ENCODE assay signal across 8 cellular contexts in genomic region chr1:36384542-36385409, GRCh38. TPM values are rescaled to one million over a fixed set of nuclear protein-coding genes. Genes with fewer than 3 reads are reported as not detected.
DNase-seq lines count a peak whose midpoint lies in the region; ATAC-seq and TF ChIP-seq lines count a peak whose summit lies in the region.

No MANE protein-coding gene starts in this region.

- peak overlapping the region; percentile 75 for H3K27ac ChIP-seq in HEK293 (ENCODE audit: extremely low read depth, low read depth, low read length)

- DNase-seq in BE2C, result peak; percentile 41
- DNase-seq in NOMO-1 treated with DMSO at 0.1 percent for 48 hours (lab: John Stamatoyannopoulos, UW; ENCODE audit: unreplicated experiment), result peak; percentile 31
- DNase-seq in head of caudate nucleus, result peak in 36 of 42 donors; percentile 14 to 73 (median 42)
- DNase-seq in nucleus accumbens (lab: John Stamatoyannopoulos, UW), result peak in 29 of 56 donors; percentile 35 to 64 (median 49)
- no peak for DNase-seq in GM10266 (ENCODE audit: extremely low spot score)

- no peak for ATAC-seq in HG02885 (IDR thresholded peaks at IDR 0.05; ENCODE audit: poor library complexity, unreplicated experiment)

- peaks cover 75% of the 10 kb centered on the region for H3K4me1 Mint-ChIP-seq in activated naive CD4-positive, alpha-beta T cell treated with anti-CD3 and anti-CD28 coated beads, Interleukin-2, amount 50 U/mL, for 24 hours

- POLR2A ChIA-PET in HEK293 (lab: Yijun Ruan, JAX), result interaction anchor here (0.6 to 5.8 kb wide), 7 partner anchors 9 to 605 kb away, joined by 3 to 103 read pairs (median 5); partner anchors contain the start of genes LSM10 and OSCP1

- H3K4me3 ChIP-seq in BE2C (ENCODE audit: low read depth, low read length) (peak overlapping the region; percentile 82), HEK293 (ENCODE audit: low read depth, low read length) (peak overlapping the region; percentile 81)

- peaks cover 3% of the 10 kb centered on the region for H3K36me3 Mint-ChIP-seq in activated naive CD4-positive, alpha-beta T cell treated with anti-CD3 and anti-CD28 coated beads, Interleukin-2, amount 50 U/mL, for 24 hours

- TF ChIP-seq CTCF in BE2C (IDR thresholded peaks at IDR 0.05; ENCODE audit: low read depth, low read length) (no peak), HEK293 (tag by site-specific recombination; IDR thresholded peaks at IDR 0.05) (no peak), GM10266 (IDR thresholded peaks at IDR 0.05; ENCODE audit: control insufficient read depth, insufficient read depth, low read depth, missing control alignments) (no peak)

- H3K9me3 Mint-ChIP-seq in activated naive CD4-positive, alpha-beta T cell treated with anti-CD3 and anti-CD28 coated beads, Interleukin-2, amount 50 U/mL, for 24 hours, result no peaks in the 10 kb centered on the region

- intact Hi-C loops in head of caudate nucleus (cut with DNase I), result no loop called here

- H3K36me3 ChIP-seq in BE2C, result no peaks in the 10 kb centered on the region
- peaks cover 0 to 3% of the 10 kb centered on the region in 2 experiments; a peak in 1 of 3 replicates for H3K36me3 ChIP-seq in HEK293 (ENCODE audit: control insufficient read depth in 2 of 2, insufficient read depth in 1 of 2, low read length in 2 of 2)

- CTCF ChIA-PET in HEK293 (lab: Yijun Ruan, JAX), result interaction anchor here (0.6 to 3.1 kb wide), 4 partner anchors 16 to 62 kb away, joined by 3 to 14 read pairs (median 4); no protein-coding TSS in a partner anchor

- H3K4me1 ChIP-seq in BE2C (peaks cover 22% of the 10 kb centered on the region), HEK293 (ENCODE audit: control insufficient read depth, insufficient read depth, low read length) (peaks cover 3% of the 10 kb centered on the region)

- H3K27me3 Mint-ChIP-seq in activated naive CD4-positive, alpha-beta T cell treated with anti-CD3 and anti-CD28 coated beads, Interleukin-2, amount 50 U/mL, for 24 hours, result no peaks in the 10 kb centered on the region

- H3K27me3 ChIP-seq in BE2C, result no peaks in the 10 kb centered on the region

- no peaks in the 10 kb centered on the region for H3K9me3 ChIP-seq in BE2C
- H3K9me3 ChIP-seq in HEK293 (ENCODE audit: control insufficient read depth, insufficient read depth, low read depth, low read length), result no peaks in the 10 kb centered on the region

- peak overlapping the region; percentile 97 for H3K4me3 Mint-ChIP-seq in activated naive CD4-positive, alpha-beta T cell treated with anti-CD3 and anti-CD28 coated beads, Interleukin-2, amount 50 U/mL, for 24 hours

- H3K27ac Mint-ChIP-seq in activated naive CD4-positive, alpha-beta T cell treated with anti-CD3 and anti-CD28 coated beads, Interleukin-2, amount 50 U/mL, for 24 hours, result peak overlapping the region; percentile 91

TF ChIP-seq in HEK293, 187 proteins besides CTCF, POLR2A, EP300 and RAD21 (continues in another document):
- TF ChIP-seq ZNF366 (tag by site-specific recombination; conservative IDR thresholded peaks at IDR 0.05), result peak; percentile 70
- TF ChIP-seq IKZF3 (tag by site-specific recombination; IDR thresholded peaks at IDR 0.05), result peak; percentile 72
- TF ChIP-seq ZNF610 (tag by site-specific recombination; IDR thresholded peaks at IDR 0.05; ENCODE audit: borderline replicate concordance), result no peak
- TF ChIP-seq GLIS1 (tag by site-specific recombination; IDR thresholded peaks at IDR 0.05), result no peak; the same call in 1 of the 2 replicates
- no peak for TF ChIP-seq ZNF529 (tag by site-specific recombination; IDR thresholded peaks at IDR 0.05; ENCODE audit: insufficient replicate concordance)
- TF ChIP-seq ZBTB1 (tag by site-specific recombination; IDR thresholded peaks at IDR 0.05), result no peak
- no peak for TF ChIP-seq ZNF521 (tag by site-specific recombination; IDR thresholded peaks at IDR 0.05)
- no peak for TF ChIP-seq ZFP69B (tag by site-specific recombination; IDR thresholded peaks at IDR 0.05)
- no peak for TF ChIP-seq ZSCAN18 (tag by site-specific recombination; IDR thresholded peaks at IDR 0.05)
- TF ChIP-seq ZNF629 (tag by site-specific recombination; IDR thresholded peaks at IDR 0.05), result no peak
- TF ChIP-seq ZNF621 (tag by site-specific recombination; IDR thresholded peaks at IDR 0.05), result no peak
- TF ChIP-seq ZBTB17 (tag by site-specific recombination; IDR thresholded peaks at IDR 0.05), result peak; percentile 56; the same call in 1 of the 2 replicates
- peak; percentile 57; the same call in 1 of the 2 replicates for TF ChIP-seq ZNF335 (tag by site-specific recombination; conservative IDR thresholded peaks at IDR 0.05)
- no peak for TF ChIP-seq ZNF169 (tag by site-specific recombination; IDR thresholded peaks at IDR 0.05)
- TF ChIP-seq MZF1 (tag by site-specific recombination; IDR thresholded peaks at IDR 0.05; ENCODE audit: borderline replicate concordance), result no peak; the same call in 1 of the 2 replicates
- no peak for TF ChIP-seq ZNF18 (tag by site-specific recombination; IDR thresholded peaks at IDR 0.05)
- TF ChIP-seq ZNF585B (tag by site-specific recombination; IDR thresholded peaks at IDR 0.05), result peak; percentile 6; the same call in 1 of the 2 replicates
- TF ChIP-seq ZBTB49 (tag by site-specific recombination; IDR thresholded peaks at IDR 0.05; ENCODE audit: low read depth), result no peak
- no peak for TF ChIP-seq ZBTB7A (tag by site-specific recombination; IDR thresholded peaks at IDR 0.05; ENCODE audit: low read depth)
- TF ChIP-seq YY2 (tag by site-specific recombination; IDR thresholded peaks at IDR 0.05), result no peak
- no peak for TF ChIP-seq ZNF26 (tag by site-specific recombination; IDR thresholded peaks at IDR 0.05)

RNA-seq across cellular contexts. Expression of gene STK40, which starts 0.9 kb away (rescaled TPM):
- 49.4 TPM for polyA plus RNA-seq in BE2C (2012; ENCODE audit: insufficient read depth, insufficient read length, low read depth)

RNA-seq across cellular contexts. Expression of gene LSM10, which starts 12.9 kb away (rescaled TPM):
- polyA plus RNA-seq in BE2C (2012; ENCODE audit: insufficient read depth, insufficient read length, low read depth), result 119 TPM
